22 cellular contexts compared by ENCODE assay signal in the genomic region with DNA sequence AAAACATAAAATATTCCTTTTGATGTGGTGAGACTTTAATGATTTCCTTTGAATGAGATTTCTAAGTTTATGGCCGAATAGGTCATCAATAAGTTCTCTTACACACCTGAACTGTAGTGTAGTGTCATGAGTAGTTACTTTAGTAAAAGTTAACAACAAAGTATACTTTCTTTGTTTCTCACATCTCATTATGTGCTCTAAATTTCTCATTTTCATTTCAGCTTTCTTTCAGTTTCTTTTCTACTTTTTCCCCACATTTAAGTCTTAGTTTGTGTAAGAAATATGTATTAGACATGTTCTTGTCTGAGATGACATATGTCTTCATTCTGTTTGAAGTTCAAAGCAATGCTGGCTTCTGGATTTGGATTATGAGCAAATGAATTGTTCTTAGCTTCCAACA.
"Had no signal": no experiment of that assay in that cellular context is flagged by ENCODE, and none has a peak within 500 bp of the region (broad histone marks: within the 10 kb centered on the region; RNA-seq: fewer than 3 reads in every experiment).

No MANE protein-coding gene starts in this region.

- H3K4me3 ChIP-seq: hepatocyte, ovary, tibial nerve had no signal

- H3K36me3 Mint-ChIP-seq: activated naive CD8-positive, alpha-beta T cell treated with anti-CD3 and anti-CD28 coated beads for 36 hours; naive thymus-derived CD8-positive, alpha-beta T cell had no signal

- ATAC-seq: naive thymus-derived CD8-positive, alpha-beta T cell; stimulated activated naive CD8-positive, alpha-beta T cell treated with anti-CD3 and anti-CD28 coated beads, Interleukin-15, Interleukin-2, amounts not matched to agents 100 U/mL and 50 U/mL, for 24 hours; T-helper 17 cell had no signal

- H3K27me3 Mint-ChIP-seq: activated naive CD8-positive, alpha-beta T cell treated with anti-CD3 and anti-CD28 coated beads for 36 hours; naive thymus-derived CD8-positive, alpha-beta T cell; T-helper 17 cell had no signal

- FAIRE-seq: bronchial epithelial cell, endometrium had no signal

- H3K27ac ChIP-seq: hepatocyte, neutrophil, ovary, tibial nerve had no signal

- H3K27me3 ChIP-seq: hepatocyte, neutrophil, ovary, tibial nerve had no signal

- DNase-seq: activated CD4-positive, alpha-beta T cell treated with anti-CD3 and anti-CD28 coated beads for 4 hours; activated CD4-positive, alpha-beta T cell treated with anti-CD3 and anti-CD28 coated beads, Interleukin-2, amount 50 U/mL, for 48 hours; activated CD4-positive, CD25-positive, alpha-beta regulatory T cell; activated CD8-positive, alpha-beta memory T cell treated with anti-CD3 and anti-CD28 coated beads, Interleukin-2, amount 50 U/mL, for 48 hours; activated naive CD4-positive, alpha-beta T cell treated with Interleukin-2 at 50 U/mL for 16 hours; activated naive CD8-positive, alpha-beta T cell treated with anti-CD3 and anti-CD28 coated beads for 36 hours; activated T-cell treated with anti-CD3 and anti-CD28 coated beads, Interleukin-2, amount 50 U/mL, for 48 hours; cortex of kidney; erythroblast; foreskin fibroblast; naive thymus-derived CD8-positive, alpha-beta T cell; ovary; stimulated activated CD4-positive, alpha-beta T cell treated with anti-CD3 and anti-CD28 coated beads, Interleukin-12 subunit alpha, Interleukin-12 subunit beta, amount 100 ng/mL, for 4 hours; stimulated activated CD4-positive, alpha-beta T cell treated with anti-CD3 and anti-CD28 coated beads, Interleukin-4, amount 100 ng/mL, for 4 hours; stimulated activated naive CD8-positive, alpha-beta T cell treated with anti-CD3 and anti-CD28 coated beads, Interleukin-15, Interleukin-2, amounts not matched to agents 100 U/mL and 50 U/mL, for 24 hours; T-helper 17 cell had no signal

- H3K36me3 ChIP-seq: neutrophil, ovary, tibial nerve had no signal

- H3K79me2 ChIP-seq: hepatocyte had no signal

- H2AFZ ChIP-seq: hepatocyte had no signal

- H3K4me3 Mint-ChIP-seq: activated naive CD8-positive, alpha-beta T cell treated with anti-CD3 and anti-CD28 coated beads for 36 hours; mesothelial cell of epicardium; naive thymus-derived CD8-positive, alpha-beta T cell; T-helper 17 cell had no signal

- H3K4me1 Mint-ChIP-seq: activated naive CD8-positive, alpha-beta T cell treated with anti-CD3 and anti-CD28 coated beads for 36 hours; naive thymus-derived CD8-positive, alpha-beta T cell; T-helper 17 cell had no signal

- H3K9me3 ChIP-seq: neutrophil, ovary, tibial nerve had no signal

- H3K4me2 ChIP-seq: hepatocyte had no signal

- H3K27ac Mint-ChIP-seq: activated naive CD8-positive, alpha-beta T cell treated with anti-CD3 and anti-CD28 coated beads for 36 hours; mesothelial cell of epicardium; naive thymus-derived CD8-positive, alpha-beta T cell; T-helper 17 cell had no signal
